ENCODE assay signal across 19 cellular contexts in genomic region chr7:101177644-101178043, GRCh38. TPM values are rescaled to one million over a fixed set of nuclear protein-coding genes. Genes with fewer than 3 reads are reported as not detected.
DNase-seq lines count a peak whose midpoint lies in the region; FAIRE-seq and TF ChIP-seq lines count a peak whose summit lies in the region.
"Had no signal": no experiment of that assay in that cellular context is flagged by ENCODE, and none has a peak within 500 bp of the region (broad histone marks: within the 10 kb centered on the region; RNA-seq: fewer than 3 reads in every experiment).

No MANE protein-coding gene starts in this region.

- WGBS in H1 (ENCODE audit: extremely low coverage in 1 of 2, insufficient coverage in 1 of 2, insufficient read length in 1 of 2, insufficient replicate concordance in 2 of 2, low coverage in 1 of 2, low lambda C conversion rate in 2 of 2, missing lambda C conversion rate in 1 of 2), 2 experiments: 77% methylated on average over 2 of the region's 2 CpGs; no CpG with 5 or more reads in 1 of the 2 experiments

- TF ChIP-seq CTCF in NB4 (IDR thresholded peaks at IDR 0.05; ENCODE audit: low read depth, low read length) (no peak), H1 (IDR thresholded peaks at IDR 0.05; ENCODE audit: control extremely low read depth in 1 of 3, insufficient read depth in 1 of 3, low read depth in 1 of 3, low read length in 3 of 3) (no peak), osteoblast (IDR thresholded peaks at IDR 0.05; ENCODE audit: extremely low read depth, low read depth, low read length) (no peak), brain microvascular endothelial cell (IDR thresholded peaks at IDR 0.05; ENCODE audit: low read depth, low read length, missing control alignments) (no peak), chondrocyte (IDR thresholded peaks at IDR 0.05) (no peak), Peyer's patch (IDR thresholded peaks at IDR 0.05) (no peak)

- no peak overlapping the region for H2BK15ac ChIP-seq in H1 (ENCODE audit: low read length)

- H3K9me3 ChIP-seq in H1 (ENCODE audit: insufficient read depth in 2 of 2, low read depth in 1 of 2, low read length in 1 of 2) (no peaks in the 10 kb centered on the region), osteoblast (ENCODE audit: low read depth, low read length) (no peaks in the 10 kb centered on the region), Peyer's patch (peaks cover 0 to 2% (median 0%) of the 10 kb centered on the region in 4 donors)

- H3K36me3 ChIP-seq in H1 (ENCODE audit: control insufficient read depth in 2 of 4, insufficient read depth in 4 of 4, low read length in 3 of 4): no peaks in the 10 kb centered on the region
- H3K36me3 ChIP-seq in osteoblast (ENCODE audit: insufficient read depth, low read length): no peaks in the 10 kb centered on the region
- H3K36me3 ChIP-seq in brain microvascular endothelial cell (replicated peaks): no peaks in the 10 kb centered on the region
- H3K36me3 ChIP-seq in Peyer's patch: no peaks in the 10 kb centered on the region
- H3K36me3 ChIP-seq: BLaER1 treated with 17β-estradiol and CSF1 and Interleukin-3, amounts not matched to agents 10 nM and 100 nM had no signal

- H4K8ac ChIP-seq in H1 (ENCODE audit: extremely low read depth, insufficient read depth, low read length): 0 out of 2 replicates have a peak overlapping the region, but pooled peaks have one; percentile 29

- H3K9ac ChIP-seq in H1 (replicated peaks in 1 of 4; ENCODE audit: extremely low read depth in 1 of 4, low read depth in 3 of 4, low read length in 3 of 4): no peak overlapping the region
- H3K9ac ChIP-seq: BLaER1 treated with 17β-estradiol and CSF1 and Interleukin-3, amounts not matched to agents 10 nM and 100 nM; GM23248 had no signal

- H3K4ac ChIP-seq in H1 (replicated peaks; ENCODE audit: insufficient read length, low read depth, low read length): no peak overlapping the region

- H3K18ac ChIP-seq in H1 (ENCODE audit: extremely low read depth, low read length): no peak overlapping the region

- no peak for TF ChIP-seq EP300 in H1 (IDR thresholded peaks at IDR 0.05; ENCODE audit: borderline replicate concordance in 1 of 2, low read depth in 2 of 2, low read length in 2 of 2)

- no peak overlapping the region for H2BK120ac ChIP-seq in H1 (replicated peaks; ENCODE audit: low read depth, low read length)

- H3K36me3 Mint-ChIP-seq in chondrocyte (ENCODE audit: low read depth): no peaks in the 10 kb centered on the region
- H3K36me3 Mint-ChIP-seq: CD4-positive, CD25-positive, alpha-beta regulatory T cell had no signal

- H3K79me2 ChIP-seq in H1 (ENCODE audit: control insufficient read depth in 1 of 2, insufficient read depth in 2 of 2, low read length in 2 of 2): no peaks in the 10 kb centered on the region
- H3K79me2 ChIP-seq in osteoblast (ENCODE audit: insufficient read depth, low read length): no peaks in the 10 kb centered on the region

- peaks cover 25% of the 10 kb centered on the region for H3K4me1 Mint-ChIP-seq in chondrocyte (ENCODE audit: low read depth)

- no peak for TF ChIP-seq RAD21 in H1 (IDR thresholded peaks at IDR 0.05 in 1 of 2, conservative IDR thresholded peaks at IDR 0.05 in 1 of 2; ENCODE audit: low read depth in 2 of 2, low read length in 2 of 2)

- H2BK5ac ChIP-seq in H1 (ENCODE audit: low read depth, low read length): no peak overlapping the region

- peaks cover 62% of the 10 kb centered on the region for H3K27me3 Mint-ChIP-seq in chondrocyte (ENCODE audit: low read depth)

- POLR2A ChIA-PET in H1 (lab: Charles Lee; ENCODE audit: partially characterized antibody): interaction anchor here (0.6 to 1.2 kb wide), 4 partner anchors 10 to 249 kb away, joined by 3 read pairs; partner anchors contain the start of gene ZNHIT1

- H3K27ac ChIP-seq in H1 (ENCODE audit: low read depth, low read length) (no peak overlapping the region), osteoblast (ENCODE audit: low read depth, low read length) (no peak overlapping the region), brain microvascular endothelial cell (no peak overlapping the region), Peyer's patch (no peak overlapping the region)
- H3K27ac ChIP-seq: BLaER1 treated with 17β-estradiol and CSF1 and Interleukin-3, amounts not matched to agents 10 nM and 100 nM; GM23248 had no signal

- peaks cover 27% of the 10 kb centered on the region for H3K23me2 ChIP-seq in H1 (ENCODE audit: low read depth, low read length)

- H4K20me1 ChIP-seq in H1 (replicated peaks in 1 of 2; ENCODE audit: control insufficient read depth in 1 of 2, insufficient read depth in 2 of 2, low read length in 2 of 2): peaks cover 0 to 2% of the 10 kb centered on the region in 2 experiments
- H4K20me1 ChIP-seq in osteoblast (ENCODE audit: insufficient read depth, low read length): no peaks in the 10 kb centered on the region

- CTCF ChIA-PET in H1 (lab: Charles Lee; ENCODE audit: partially characterized antibody): interaction anchor here (1.0 to 6.0 kb wide), 4 partner anchors 9 to 34 kb away, joined by 4 to 90 read pairs (median 4); partner anchors contain the start of gene VGF

- H3K56ac ChIP-seq in H1 (replicated peaks; ENCODE audit: insufficient read length, low read depth, low read length): no peak overlapping the region

- no peak overlapping the region for H3K27ac Mint-ChIP-seq in chondrocyte (ENCODE audit: unreplicated experiment)
- H3K27ac Mint-ChIP-seq: CD4-positive, CD25-positive, alpha-beta regulatory T cell had no signal

- FAIRE-seq in H1 (lab: Jason Lieb, UNC): no peak
- FAIRE-seq: GM12878, GM18507 had no signal

- H3K23ac ChIP-seq in H1 (ENCODE audit: insufficient read length): no peak overlapping the region

- no peak overlapping the region for H3K4me2 ChIP-seq in H1 (ENCODE audit: insufficient read depth in 1 of 2, low read depth in 2 of 2, low read length in 2 of 2)
- no peak overlapping the region for H3K4me2 ChIP-seq in osteoblast (ENCODE audit: insufficient read depth, low read length)

- no peak overlapping the region for H4K5ac ChIP-seq in H1 (ENCODE audit: insufficient read length, low read depth, low read length)

- H3K4me3 Mint-ChIP-seq in chondrocyte (ENCODE audit: unreplicated experiment): no peak overlapping the region

- peaks cover 0 to 18% (median 12%) of the 10 kb centered on the region in 4 experiments; a peak in 6 of 7 replicates for H3K4me1 ChIP-seq in H1 (replicated peaks in 1 of 4; ENCODE audit: control insufficient read depth in 3 of 4, insufficient read depth in 4 of 4, low read length in 3 of 4)
- H3K4me1 ChIP-seq in osteoblast (ENCODE audit: insufficient read depth, low read length): peaks cover 6% of the 10 kb centered on the region
- peaks cover 0 to 30% (median 16%) of the 10 kb centered on the region in 4 donors for H3K4me1 ChIP-seq in Peyer's patch

- no peak for TF ChIP-seq POLR2A in NB4 (IDR thresholded peaks at IDR 0.05; ENCODE audit: extremely low read depth, insufficient read length)
- no peak for TF ChIP-seq POLR2A in H1 (IDR thresholded peaks at IDR 0.05; ENCODE audit: control extremely low read depth in 1 of 2, low read depth in 2 of 2, low read length in 2 of 2)
- no peak for TF ChIP-seq POLR2A in Peyer's patch (IDR thresholded peaks at IDR 0.05)

- H3K27me3 ChIP-seq in H1 (replicated peaks in 1 of 4; ENCODE audit: control insufficient read depth in 3 of 4, extremely low read depth in 1 of 4, insufficient read depth in 3 of 4, low read length in 3 of 4) (peaks cover 39 to 83% (median 74%) of the 10 kb centered on the region in 4 experiments), osteoblast (ENCODE audit: insufficient read depth, low read length) (peaks cover 82% of the 10 kb centered on the region), brain microvascular endothelial cell (replicated peaks) (peaks cover 64% of the 10 kb centered on the region), Peyer's patch (peaks cover 0 to 38% of the 10 kb centered on the region in 2 donors)

- H3K4me3 ChIP-seq in NB4 (ENCODE audit: low read depth, low read length) (no peak overlapping the region), H1 (ENCODE audit: extremely low read depth in 1 of 4, insufficient read depth in 2 of 4, low read depth in 3 of 4, low read length in 4 of 4) (no peak overlapping the region), osteoblast (ENCODE audit: insufficient read depth, low read length) (no peak overlapping the region), brain microvascular endothelial cell (ENCODE audit: low read depth, low read length) (no peak overlapping the region), Peyer's patch (no peak overlapping the region)
- H3K4me3 ChIP-seq: BLaER1 treated with 17β-estradiol and CSF1 and Interleukin-3, amounts not matched to agents 10 nM and 100 nM; GM12878; GM23248 had no signal

- peak overlapping the region; percentile 82; the same call in 1 of the 2 replicates for H2AK5ac ChIP-seq in H1 (ENCODE audit: low read depth, low read length)

- H3K9me3 Mint-ChIP-seq in chondrocyte (ENCODE audit: low read depth): no peaks in the 10 kb centered on the region

- in situ Hi-C loops in brain microvascular endothelial cell (cut with HindIII; ENCODE audit: low pct_ligation_motif_present, low sequenced_read_pairs): no loop called here

- DNase-seq in NCI-H2196 (lab: John Stamatoyannopoulos, UW; ENCODE audit: unreplicated experiment) (peak; percentile 28), NCI-H2196 treated with DMSO at 0.1 percent for 48 hours (lab: John Stamatoyannopoulos, UW; ENCODE audit: unreplicated experiment) (no peak), NB4 (ENCODE audit: low read depth) (peak; percentile 8), H1 (ENCODE audit: low read depth in 1 of 2, low spot score in 2 of 2) (no peak), osteoblast (ENCODE audit: insufficient read length, low spot score, missing footprints) (peak; percentile 67), brain microvascular endothelial cell (no peak), chondrocyte (ENCODE audit: low spot score) (no peak), Peyer's patch (no peak)
- DNase-seq: ACHN; CD4-positive, CD25-positive, alpha-beta regulatory T cell; DMS79; GM23248; H7 had no signal

- H4K91ac ChIP-seq in H1 (replicated peaks; ENCODE audit: insufficient read length, low read length): no peak overlapping the region

- H3K79me1 ChIP-seq in H1 (ENCODE audit: low read depth, low read length): no peaks in the 10 kb centered on the region

- no peak overlapping the region for H2BK20ac ChIP-seq in H1 (ENCODE audit: low read length)

- H2AFZ ChIP-seq in H1 (ENCODE audit: low read length): no peak overlapping the region
- H2AFZ ChIP-seq in osteoblast (ENCODE audit: low read length): no peak overlapping the region
- H2AFZ ChIP-seq: GM23248 had no signal

- H2BK12ac ChIP-seq in H1 (ENCODE audit: low read depth, low read length): no peak overlapping the region; the same call in 1 of the 2 replicates

- no peak overlapping the region for H3K14ac ChIP-seq in H1 (ENCODE audit: insufficient read length)

RNA-seq across cellular contexts. Expression of gene NAT16, which starts 2.4 kb away (rescaled TPM):
- 0.84 and 1.0 TPM in 2 replicates for total RNA-seq in H1 (2021; fragmentation: NEBNext Ultra II Directional; extraction: Animal tissue kit (Norgen Biotek cat#: 25700))
- 0.26 and 0.47 TPM in 2 replicates for polyA plus RNA-seq in H1 (2011; rRNA removed)
- polyA plus RNA-seq in H1 (2011; cell fraction: cytosol; rRNA removed): 1.1 TPM
- 1.7 TPM for polyA plus RNA-seq in H1 (2011; cell fraction: nucleus; rRNA removed)
- 0.62 to 1.2 TPM (median 0.80 TPM) in 4 replicates for polyA plus RNA-seq in H1 (2012, experiment 1 of 2)
- 0.59 TPM for polyA plus RNA-seq in H1 (2012, experiment 2 of 2)
- 0.55 TPM for polyA plus RNA-seq in H1 (2013, experiment 1 of 2)
- 0.37 TPM for polyA plus RNA-seq in H1 (2013, experiment 2 of 2)
- 0.16 TPM in 1 of 2 replicates, not detected in the other for polyA minus RNA-seq in H1 (2011; rRNA and poly(A)+ RNA removed)
- polyA minus RNA-seq in H1 (2011; cell fraction: cytosol; rRNA and poly(A)+ RNA removed): not detected
- polyA minus RNA-seq in H1 (2011; cell fraction: nucleus; rRNA and poly(A)+ RNA removed): 1.00 TPM
- not detected in 2 replicates for total RNA-seq in osteoblast
- not detected in 3 replicates for total RNA-seq in chondrocyte
- 1 to 10 TPM in 1 of 4 donors, not detected in 3; 1.0 TPM for total RNA-seq in Peyer's patch
- total RNA-seq: CD4-positive, CD25-positive, alpha-beta regulatory T cell; G401; GM12878; GM23248; HT1080 had no signal
- polyA plus RNA-seq: CD4-positive, CD25-positive, alpha-beta regulatory T cell; GM12878; GM23248 had no signal

RNA-seq across cellular contexts. Expression of gene VGF, which starts 12.3 kb away (rescaled TPM):
- total RNA-seq in H1 (2021; fragmentation: NEBNext Ultra II Directional; extraction: Animal tissue kit (Norgen Biotek cat#: 25700)): 7.0 and 7.4 TPM in 2 replicates
- 1.6 and 3.0 TPM in 2 replicates for polyA plus RNA-seq in H1 (2011; rRNA removed)
- polyA plus RNA-seq in H1 (2011; cell fraction: cytosol; rRNA removed): 2.2 TPM
- 4.2 TPM for polyA plus RNA-seq in H1 (2011; cell fraction: nucleus; rRNA removed)
- polyA plus RNA-seq in H1 (2012, experiment 1 of 2): 8.2 to 13.3 TPM (median 11.5 TPM) in 4 replicates
- polyA plus RNA-seq in H1 (2012, experiment 2 of 2): 6.6 TPM
- polyA plus RNA-seq in H1 (2013, experiment 1 of 2): 29.9 TPM
- 28.2 TPM for polyA plus RNA-seq in H1 (2013, experiment 2 of 2)
- polyA minus RNA-seq in H1 (2011; rRNA and poly(A)+ RNA removed): 0.19 and 0.20 TPM in 2 replicates
- polyA minus RNA-seq in H1 (2011; cell fraction: cytosol; rRNA and poly(A)+ RNA removed): 3.1 TPM
- polyA minus RNA-seq in H1 (2011; cell fraction: nucleus; rRNA and poly(A)+ RNA removed): 1.2 TPM
- total RNA-seq in osteoblast (0.36 TPM in 1 of 2 replicates, not detected in the other), chondrocyte (0.22 to 0.26 TPM in 2 of 3 replicates, not detected in the other), Peyer's patch (under 1 TPM in 1 of 4 donors, not detected in 3; 0.94 TPM)
- total RNA-seq: CD4-positive, CD25-positive, alpha-beta regulatory T cell; GM23248 had no signal
- polyA plus RNA-seq: CD4-positive, CD25-positive, alpha-beta regulatory T cell; GM23248 had no signal

RNA-seq across cellular contexts. Expression of gene MOGAT3, which starts 23.2 kb away (rescaled TPM):
- total RNA-seq in H1 (2021; fragmentation: NEBNext Ultra II Directional; extraction: Animal tissue kit (Norgen Biotek cat#: 25700)): 0.82 TPM in 1 of 2 replicates, not detected in the other
- 0.21 and 0.58 TPM in 2 replicates for polyA plus RNA-seq in H1 (2011; rRNA removed)
- 0.48 TPM for polyA plus RNA-seq in H1 (2011; cell fraction: cytosol; rRNA removed)
- 0.76 TPM for polyA plus RNA-seq in H1 (2011; cell fraction: nucleus; rRNA removed)
- 0.23 to 0.61 TPM (median 0.24 TPM) in 3 of 4 replicates, not detected in the other for polyA plus RNA-seq in H1 (2012, experiment 1 of 2)
- 0.14 TPM for polyA plus RNA-seq in H1 (2012, experiment 2 of 2)
- polyA plus RNA-seq in H1 (2013, experiment 1 of 2): 0.59 TPM
- polyA plus RNA-seq in H1 (2013, experiment 2 of 2): 0.72 TPM
- 1.9 TPM in 1 of 2 replicates, not detected in the other for polyA minus RNA-seq in H1 (2011; rRNA and poly(A)+ RNA removed)
- polyA minus RNA-seq in H1 (2011; cell fraction: cytosol; rRNA and poly(A)+ RNA removed): not detected
- polyA minus RNA-seq in H1 (2011; cell fraction: nucleus; rRNA and poly(A)+ RNA removed): 1.3 TPM
- total RNA-seq in osteoblast (not detected in 2 replicates), chondrocyte (not detected in 3 replicates), Peyer's patch (100 to 1,000 TPM in 2 of 4 donors, 10 to 100 TPM in 1, not detected in 1; 91.4 to 195 (median 123) TPM)
- total RNA-seq: A172; CD4-positive, CD25-positive, alpha-beta regulatory T cell; G401; GM12878; GM23248 had no signal
- polyA plus RNA-seq: CD4-positive, CD25-positive, alpha-beta regulatory T cell; GM23248 had no signal

RNA-seq across cellular contexts. Expression of gene AP1S1, which starts 23.4 kb away (rescaled TPM):
- 56.0 and 56.1 TPM in 2 replicates for total RNA-seq in H1 (2021; fragmentation: NEBNext Ultra II Directional; extraction: Animal tissue kit (Norgen Biotek cat#: 25700))
- polyA plus RNA-seq in H1 (2011; rRNA removed): 59.3 and 72.3 TPM in 2 replicates
- 115 TPM for polyA plus RNA-seq in H1 (2011; cell fraction: cytosol; rRNA removed)
- polyA plus RNA-seq in H1 (2011; cell fraction: nucleus; rRNA removed): 109 TPM
- 81.1 to 105 TPM (median 95.8 TPM) in 4 replicates for polyA plus RNA-seq in H1 (2012, experiment 1 of 2)
- 90.0 TPM for polyA plus RNA-seq in H1 (2012, experiment 2 of 2)
- polyA plus RNA-seq in H1 (2013, experiment 1 of 2): 35.2 TPM
- 33.6 TPM for polyA plus RNA-seq in H1 (2013, experiment 2 of 2)
- 47.0 and 58.4 TPM in 2 replicates for polyA minus RNA-seq in H1 (2011; rRNA and poly(A)+ RNA removed)
- polyA minus RNA-seq in H1 (2011; cell fraction: cytosol; rRNA and poly(A)+ RNA removed): 17.9 TPM
- 16.7 TPM for polyA minus RNA-seq in H1 (2011; cell fraction: nucleus; rRNA and poly(A)+ RNA removed)
- total RNA-seq in osteoblast (101 and 102 TPM in 2 replicates), chondrocyte (55.9 to 60.5 TPM (median 60.4 TPM) in 3 replicates), Peyer's patch (100 to 1,000 TPM in 2 of 4 donors, 10 to 100 TPM in 2; 53.6 to 136 (median 95.7) TPM)

RNA-seq across cellular contexts. Expression of gene PLOD3, which starts 39.7 kb away (rescaled TPM):
- 43.1 and 47.2 TPM in 2 replicates for total RNA-seq in H1 (2021; fragmentation: NEBNext Ultra II Directional; extraction: Animal tissue kit (Norgen Biotek cat#: 25700))
- polyA plus RNA-seq in H1 (2011; rRNA removed): 28.4 and 57.0 TPM in 2 replicates
- polyA plus RNA-seq in H1 (2011; cell fraction: cytosol; rRNA removed): 26.9 TPM
- polyA plus RNA-seq in H1 (2011; cell fraction: nucleus; rRNA removed): 83.2 TPM
- polyA plus RNA-seq in H1 (2012, experiment 1 of 2): 39.5 to 45.8 TPM (median 44.6 TPM) in 4 replicates
- 42.4 TPM for polyA plus RNA-seq in H1 (2012, experiment 2 of 2)
- 80.5 TPM for polyA plus RNA-seq in H1 (2013, experiment 1 of 2)
- 71.8 TPM for polyA plus RNA-seq in H1 (2013, experiment 2 of 2)
- polyA minus RNA-seq in H1 (2011; rRNA and poly(A)+ RNA removed): 12.3 and 19.4 TPM in 2 replicates
- 26.1 TPM for polyA minus RNA-seq in H1 (2011; cell fraction: cytosol; rRNA and poly(A)+ RNA removed)
- polyA minus RNA-seq in H1 (2011; cell fraction: nucleus; rRNA and poly(A)+ RNA removed): 26.9 TPM
- total RNA-seq in osteoblast (78.7 and 81.8 TPM in 2 replicates), chondrocyte (129 to 156 TPM (median 149 TPM) in 3 replicates), Peyer's patch (100 to 1,000 TPM in 2 of 4 donors, 10 to 100 TPM in 2; 62.7 to 103 (median 83.7) TPM)

Comparison
In these comparisons a context has a peak if more than half of its experiments do, and no peak if none do; other contexts are left out.
1. DNase-seq: peak in NCI-H2196 (single experiment), NB4 (single experiment) and osteoblast (single experiment); none in NCI-H2196 treated with DMSO at 0.1 percent for 48 hours (single experiment), H1 (0 of 2), brain microvascular endothelial cell (single experiment), chondrocyte (single experiment) and Peyer's patch (0 of 3).